Comparison of ENCODE assay signal across 8 cellular contexts in the genomic region with DNA sequence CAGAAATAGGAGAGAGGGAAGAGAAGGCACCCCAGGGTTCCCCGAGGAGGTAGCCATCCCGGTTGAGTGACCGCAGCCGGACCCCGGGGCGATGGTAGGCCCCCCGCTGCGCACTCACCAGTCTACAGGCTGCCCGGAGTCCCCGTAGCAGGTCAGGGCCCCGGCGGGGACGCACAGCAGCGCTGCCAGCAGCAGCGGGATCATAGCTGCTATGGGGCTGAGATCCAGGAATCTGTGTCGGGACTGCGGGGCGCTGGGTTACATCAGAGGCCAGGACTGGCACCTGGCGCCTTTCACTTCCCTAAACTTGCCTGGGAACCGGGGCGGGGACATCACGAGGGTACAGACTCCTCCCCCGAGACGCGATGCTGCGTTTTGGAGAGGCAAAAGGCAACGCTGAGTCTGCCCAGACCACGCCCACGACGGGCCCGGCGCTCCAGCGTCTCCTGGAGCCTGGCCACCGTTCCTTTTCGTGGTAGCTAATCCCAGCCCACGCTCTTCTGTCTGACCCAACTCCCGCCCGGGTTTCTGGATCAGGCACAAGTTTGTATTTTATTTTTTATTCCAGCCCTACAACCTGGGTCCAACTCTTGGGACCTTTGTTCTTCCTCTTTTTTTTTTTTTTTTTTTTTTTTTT. TPM values are rescaled to one million over a fixed set of nuclear protein-coding genes. Genes with fewer than 3 reads are reported as not detected.
DNase-seq lines count a peak whose midpoint lies in the region; ATAC-seq, FAIRE-seq and TF ChIP-seq lines count a peak whose summit lies in the region.

A gene with protein sequence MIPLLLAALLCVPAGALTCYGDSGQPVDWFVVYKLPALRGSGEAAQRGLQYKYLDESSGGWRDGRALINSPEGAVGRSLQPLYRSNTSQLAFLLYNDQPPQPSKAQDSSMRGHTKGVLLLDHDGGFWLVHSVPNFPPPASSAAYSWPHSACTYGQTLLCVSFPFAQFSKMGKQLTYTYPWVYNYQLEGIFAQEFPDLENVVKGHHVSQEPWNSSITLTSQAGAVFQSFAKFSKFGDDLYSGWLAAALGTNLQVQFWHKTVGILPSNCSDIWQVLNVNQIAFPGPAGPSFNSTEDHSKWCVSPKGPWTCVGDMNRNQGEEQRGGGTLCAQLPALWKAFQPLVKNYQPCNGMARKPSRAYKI (minus strand): TSS at position 278 of the 637 bp plus-strand sequence. CDS start 74 bp downstream, at position 204.

- H3K27ac ChIP-seq in kidney (ENCODE audit: low read depth in 2 of 2, low read length in 2 of 2) = peak within 1 kb of the TSS; percentile 12 to 69

- intact Hi-C loops in kidney (cut with DNase I) = no loop called here

- TF ChIP-seq CTCF in kidney (IDR thresholded peaks at IDR 0.05; ENCODE audit: borderline replicate concordance, extremely low read depth, insufficient read depth) = no peak

- DNase-seq in AG08395 (ENCODE audit: low spot score) (peak; percentile 99), NCI-H345 treated with DMSO at 0.1 percent for 48 hours (lab: John Stamatoyannopoulos, UW; ENCODE audit: unreplicated experiment) (peak; percentile 40), cerebellar nuclear complex (lab: John Stamatoyannopoulos, UW) (peak; percentile 45 to 65), kidney (peak; percentile 98)
- peak; percentile 78 for DNase-seq in activated CD4-positive, alpha-beta T cell treated with anti-CD3 and anti-CD28 coated beads for 1 hour
- peak; percentile 97 for DNase-seq in stimulated activated CD4-positive, alpha-beta T cell treated with anti-CD3 and anti-CD28 coated beads, Interleukin-15, amount 100 ng/mL, for 24 hours

- H3K9me3 ChIP-seq in kidney (ENCODE audit: control insufficient read depth in 1 of 2, low read length in 2 of 2) = no peaks in the 10 kb centered on the region

- peak; percentile 78 for ATAC-seq in GM19023 (IDR thresholded peaks at IDR 0.05; ENCODE audit: unreplicated experiment)
- ATAC-seq in HG03196 (IDR thresholded peaks at IDR 0.05; ENCODE audit: unreplicated experiment) = peak; percentile 83

- FAIRE-seq in kidney (lab: Jason Lieb, UNC) = no peak

- H3K36me3 ChIP-seq in kidney (ENCODE audit: control insufficient read depth in 1 of 2, insufficient read depth in 2 of 2, low read length in 2 of 2) = peaks cover 6 to 7% of the 10 kb centered on the region in 2 donors

- H3K9ac ChIP-seq in kidney (ENCODE audit: low read length in 2 of 2) = peak within 1 kb of the TSS; percentile 77

- H3K4me1 ChIP-seq in kidney (ENCODE audit: control insufficient read depth in 1 of 2, insufficient read depth in 1 of 2, low read depth in 1 of 2, low read length in 2 of 2) = peaks cover 0 to 2% of the 10 kb centered on the region in 2 donors

- H3K4me3 ChIP-seq in kidney (ENCODE audit: low read length in 2 of 2) = peak within 1 kb of the TSS; percentile 68 to 81

RNA-seq across cellular contexts. Expression of the gene that starts here (rescaled TPM):
- 34.7 TPM for total RNA-seq in kidney
- 50.9 TPM for polyA plus RNA-seq in kidney (ENCODE audit: insufficient read depth, low read depth, low replicate concordance)

Comparison
In these comparisons a context has a peak if more than half of its experiments do, and no peak if none do; other contexts are left out.
1. Peak in every context shown above with its lines: DNase-seq, ATAC-seq, H3K4me3 ChIP-seq and H3K27ac ChIP-seq.
2. DNase-seq: peak in every context shown above with its lines; median percentile 99 in AG08395; 98 in kidney; 97 in stimulated activated CD4-positive, alpha-beta T cell treated with anti-CD3 and anti-CD28 coated beads, Interleukin-15, amount 100 ng/mL, for 24 hours; 78 in activated CD4-positive, alpha-beta T cell treated with anti-CD3 and anti-CD28 coated beads for 1 hour; 55 in cerebellar nuclear complex; 40 in NCI-H345 treated with DMSO at 0.1 percent for 48 hours.